ENCODE assay signal across 1 cellular context in genomic region chr16:11563493-11564040, GRCh38.
TF ChIP-seq lines count a peak whose summit lies in the region.

No MANE protein-coding gene starts in this region.

TF ChIP-seq in HepG2, 621 proteins besides CTCF, POLR2A, EP300 and RAD21 (continued from another document and continues in another):
- TF ChIP-seq ZBTB40 (IDR thresholded peaks at IDR 0.05) (no peak), ZBTB40 (CRISPR knock-in tag; IDR thresholded peaks at IDR 0.05) (no peak), HIC2 (CRISPR knock-in tag; IDR thresholded peaks at IDR 0.05; ENCODE audit: low read depth) (peak; percentile 59; the same call in 1 of the 2 replicates), FOXO1 (CRISPR knock-in tag; IDR thresholded peaks at IDR 0.05) (peak; percentile 63; the same call in 1 of the 2 replicates), ZNF12 (CRISPR knock-in tag; IDR thresholded peaks at IDR 0.05) (no peak), ATF6 (CRISPR knock-in tag; conservative IDR thresholded peaks at IDR 0.05) (no peak), FOXK2 (IDR thresholded peaks at IDR 0.05) (peak; percentile 47; the same call in 1 of the 2 replicates), MAFG (CRISPR knock-in tag; IDR thresholded peaks at IDR 0.05) (no peak), ZNF17 (CRISPR knock-in tag; IDR thresholded peaks at IDR 0.05) (no peak), ZNF451 (CRISPR knock-in tag; IDR thresholded peaks at IDR 0.05) (no peak), SRSF1 (optimal IDR thresholded peaks at IDR 0.05; ENCODE audit: low read depth, low read length) (no peak), FOXP1 (IDR thresholded peaks at IDR 0.05) (no peak), FOXP1 (CRISPR knock-in tag; IDR thresholded peaks at IDR 0.05) (peak; percentile 48), MIER3 (CRISPR knock-in tag; IDR thresholded peaks at IDR 0.05; ENCODE audit: borderline replicate concordance) (no peak), ZNF724P (CRISPR knock-in tag; IDR thresholded peaks at IDR 0.05; ENCODE audit: borderline replicate concordance) (no peak), PAX8 (CRISPR knock-in tag; IDR thresholded peaks at IDR 0.05; ENCODE audit: borderline replicate concordance) (no peak), ADNP (CRISPR knock-in tag; IDR thresholded peaks at IDR 0.05) (no peak), ZNF296 (CRISPR knock-in tag; conservative IDR thresholded peaks at IDR 0.05) (no peak), ZFP90 (CRISPR knock-in tag; IDR thresholded peaks at IDR 0.05; ENCODE audit: borderline replicate concordance) (no peak), MEF2D (CRISPR knock-in tag; IDR thresholded peaks at IDR 0.05) (no peak), NR2F2 (IDR thresholded peaks at IDR 0.05; ENCODE audit: borderline replicate concordance, low read depth) (no peak), ZNF83 (CRISPR knock-in tag; IDR thresholded peaks at IDR 0.05; ENCODE audit: borderline replicate concordance) (no peak), ZNF557 (CRISPR knock-in tag; IDR thresholded peaks at IDR 0.05) (no peak), KLF9 (CRISPR knock-in tag; IDR thresholded peaks at IDR 0.05; ENCODE audit: low read depth) (no peak), ZNF800 (CRISPR knock-in tag; IDR thresholded peaks at IDR 0.05) (no peak), RBM39 (IDR thresholded peaks at IDR 0.05; ENCODE audit: low read depth, low read length, poor library complexity, severe bottlenecking) (no peak), SOX13 (IDR thresholded peaks at IDR 0.05) (no peak), SOX13 (CRISPR knock-in tag; conservative IDR thresholded peaks at IDR 0.05 in 1 of 2, IDR thresholded peaks at IDR 0.05 in 1 of 2) (peak in 1 of 2 experiments; percentile 57; a peak in 1 of 4 replicates), GATAD2A (CRISPR knock-in tag; IDR thresholded peaks at IDR 0.05) (peak; percentile 66), ZNF713 (CRISPR knock-in tag; IDR thresholded peaks at IDR 0.05) (no peak), CCDC6 (CRISPR knock-in tag; IDR thresholded peaks at IDR 0.05) (no peak), ATAD3A (CRISPR knock-in tag; IDR thresholded peaks at IDR 0.05) (no peak), NRL (CRISPR knock-in tag; IDR thresholded peaks at IDR 0.05; ENCODE audit: borderline replicate concordance) (no peak), REXO4 (CRISPR knock-in tag; IDR thresholded peaks at IDR 0.05; ENCODE audit: borderline replicate concordance) (no peak), MIXL1 (CRISPR knock-in tag; IDR thresholded peaks at IDR 0.05) (no peak), XBP1 (CRISPR knock-in tag; IDR thresholded peaks at IDR 0.05) (no peak), FOXP4 (CRISPR knock-in tag; IDR thresholded peaks at IDR 0.05) (0 out of 2 replicates have a peak, but pooled peaks have one; percentile 9), ZNF607 (CRISPR knock-in tag; IDR thresholded peaks at IDR 0.05; ENCODE audit: borderline replicate concordance) (no peak), ZNF484 (CRISPR knock-in tag; IDR thresholded peaks at IDR 0.05; ENCODE audit: borderline replicate concordance, low read depth) (no peak), ZNF782 (CRISPR knock-in tag; IDR thresholded peaks at IDR 0.05; ENCODE audit: borderline replicate concordance) (no peak), ZNF614 (CRISPR knock-in tag; IDR thresholded peaks at IDR 0.05; ENCODE audit: borderline replicate concordance) (peak; percentile 16; the same call in 1 of the 2 replicates), BCL6 (CRISPR knock-in tag; IDR thresholded peaks at IDR 0.05) (peak; percentile 41; the same call in 1 of the 2 replicates), KDM5B (CRISPR knock-in tag; IDR thresholded peaks at IDR 0.05; ENCODE audit: borderline replicate concordance) (no peak), ZNF780A (CRISPR knock-in tag; IDR thresholded peaks at IDR 0.05) (no peak), EHMT2 (IDR thresholded peaks at IDR 0.05; ENCODE audit: borderline replicate concordance, low read depth, low read length) (no peak), SALL1 (CRISPR knock-in tag; IDR thresholded peaks at IDR 0.05) (0 out of 2 replicates have a peak, but pooled peaks have one; percentile 34), LBX2 (CRISPR knock-in tag; IDR thresholded peaks at IDR 0.05; ENCODE audit: borderline replicate concordance) (no peak; the same call in 1 of the 2 replicates), ZNF263 (CRISPR knock-in tag; IDR thresholded peaks at IDR 0.05) (no peak), TIGD3 (CRISPR knock-in tag; IDR thresholded peaks at IDR 0.05; ENCODE audit: borderline replicate concordance) (no peak), ZNF615 (CRISPR knock-in tag; IDR thresholded peaks at IDR 0.05; ENCODE audit: borderline replicate concordance) (no peak), ZFAT (CRISPR knock-in tag; conservative IDR thresholded peaks at IDR 0.05) (no peak)
